Comparison of ENCODE assay signal across 8 cellular contexts in the genomic region with DNA sequence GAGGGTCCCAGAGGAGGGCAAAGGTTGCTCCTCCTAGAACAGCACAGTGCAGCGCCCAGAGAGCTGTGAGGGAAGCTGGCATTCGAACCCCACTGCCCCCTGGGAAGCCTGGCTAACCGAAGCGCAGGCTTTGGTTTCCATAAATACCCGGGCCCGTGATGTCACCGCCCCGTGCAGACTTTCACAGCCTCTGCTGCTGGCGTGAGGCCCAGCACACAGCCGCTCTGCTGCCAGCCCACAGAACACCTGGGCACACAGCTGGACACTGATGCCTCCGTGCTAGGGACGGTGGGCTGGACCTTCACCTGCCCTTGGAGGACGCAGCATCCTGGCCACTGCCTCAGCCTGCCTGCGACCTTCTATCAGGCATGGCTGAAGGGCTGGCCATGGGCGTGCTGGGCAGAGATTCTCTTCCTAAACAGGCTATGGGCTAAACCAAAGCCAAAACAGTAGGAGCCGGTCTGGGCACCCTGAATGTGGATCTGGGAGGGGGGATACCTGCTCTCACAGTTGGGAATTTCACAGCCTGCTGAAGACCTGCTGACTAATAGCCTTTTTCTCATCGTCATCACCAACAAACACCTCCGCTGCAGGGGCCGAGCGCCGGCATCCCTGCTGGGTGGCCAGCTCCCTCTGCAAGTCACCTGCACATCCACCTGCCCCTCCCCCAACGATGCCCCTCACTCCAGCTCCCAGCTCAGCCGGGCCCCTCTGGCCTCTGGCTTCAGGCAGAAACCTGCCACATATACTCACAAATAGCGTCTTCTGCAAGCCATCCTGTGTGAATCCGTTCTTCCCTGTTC. TPM values are rescaled to one million over a fixed set of nuclear protein-coding genes. Genes with fewer than 3 reads are reported as not detected.
DNase-seq lines count a peak whose midpoint lies in the region; ATAC-seq and TF ChIP-seq lines count a peak whose summit lies in the region.

No MANE protein-coding gene starts in this region.

- H3K9me3 ChIP-seq in DOHH2 (ENCODE audit: control insufficient read depth, insufficient read depth, low read length) = no peaks in the 10 kb centered on the region

- peak overlapping the region; percentile 61 for H3K4me3 ChIP-seq in DOHH2 (ENCODE audit: low read length)
- H3K4me3 ChIP-seq in mesendoderm (ENCODE audit: low read length) = no peak overlapping the region

- H3K27me3 ChIP-seq in DOHH2 (ENCODE audit: control insufficient read depth, low read length) = peaks cover 42% of the 10 kb centered on the region
- no peaks in the 10 kb centered on the region for H3K27me3 ChIP-seq in mesendoderm (ENCODE audit: insufficient read depth, low read length, poor library complexity)

- no peak overlapping the region for H3K18ac ChIP-seq in mesendoderm (ENCODE audit: low read length)

- H3K4me2 ChIP-seq in DOHH2 (ENCODE audit: low read length) (peak overlapping the region; percentile 66), mesendoderm (ENCODE audit: low read length) (no peak overlapping the region)

- H2BK120ac ChIP-seq in mesendoderm (ENCODE audit: low read depth, low read length) = no peak overlapping the region

- H3K4me1 Mint-ChIP-seq in activated T-helper 2 cell treated with anti-CD3 and anti-CD28 coated beads, Interferon-gamma antibody, Interleukin-2, Interleukin-4, amounts not matched to agents 10 μg/mL and 5 μg/mL and 100 μg/mL, durations not matched to agents 14 hours and 24 hours and 36 hours (ENCODE audit: low read depth) = peaks cover 37% of the 10 kb centered on the region

- intact Hi-C loops in activated T-helper 2 cell treated with anti-CD3 and anti-CD28 coated beads, Interferon-gamma antibody, Interleukin-2, Interleukin-4, amounts not matched to agents 10 μg/mL and 5 μg/mL and 100 μg/mL, durations not matched to agents 14 hours and 24 hours and 36 hours (cut with micrococcal nuclease) = no loop called here

- peak overlapping the region; percentile 69 for H3K27ac Mint-ChIP-seq in activated T-helper 2 cell treated with anti-CD3 and anti-CD28 coated beads, Interferon-gamma antibody, Interleukin-2, Interleukin-4, amounts not matched to agents 10 μg/mL and 5 μg/mL and 100 μg/mL, durations not matched to agents 14 hours and 24 hours and 36 hours

- no peaks in the 10 kb centered on the region for H3K79me1 ChIP-seq in mesendoderm (ENCODE audit: low read length)

- H3K27ac ChIP-seq in DOHH2 (ENCODE audit: low read depth, low read length) (no peak overlapping the region), mesendoderm (ENCODE audit: low read depth, low read length) (no peak overlapping the region)

- H3K9me2 ChIP-seq in DOHH2 (replicated peaks; ENCODE audit: control insufficient read depth, low read length) = no peaks in the 10 kb centered on the region

- H2BK15ac ChIP-seq in mesendoderm (replicated peaks; ENCODE audit: low read depth) = no peak overlapping the region

- DNase-seq in activated T-helper 2 cell treated with anti-CD3 and anti-CD28 coated beads, Interferon-gamma antibody, Interleukin-2, Interleukin-4, amounts not matched to agents 10 μg/mL and 5 μg/mL and 100 μg/mL, durations not matched to agents 14 hours and 24 hours and 36 hours (ENCODE audit: low spot score) = no peak
- DNase-seq in mesendoderm (peak; percentile 82), HCEC 1CT (no peak), omental fat pad (ENCODE audit: low spot score) (no peak)
- DNase-seq in effector CD4-positive, alpha-beta T cell = no peak

- no peak overlapping the region for H3K56ac ChIP-seq in mesendoderm (ENCODE audit: low read length)

- no peaks in the 10 kb centered on the region for H3K36me3 ChIP-seq in DOHH2 (ENCODE audit: control insufficient read depth, low read length)
- H3K36me3 ChIP-seq in mesendoderm (ENCODE audit: control insufficient read depth, insufficient read depth, low read length) = no peaks in the 10 kb centered on the region

- H3K9ac ChIP-seq in mesendoderm (ENCODE audit: low read length) = no peak overlapping the region

- no peak for TF ChIP-seq CTCF in DOHH2 (IDR thresholded peaks at IDR 0.05; ENCODE audit: low read depth, low read length, poor library complexity, severe bottlenecking)
- TF ChIP-seq CTCF in omental fat pad (IDR thresholded peaks at IDR 0.05) = no peak

- no peak overlapping the region for H2AK5ac ChIP-seq in mesendoderm (ENCODE audit: low read length)

- no peaks in the 10 kb centered on the region for H3K79me2 ChIP-seq in DOHH2 (ENCODE audit: control insufficient read depth, low read length)
- H3K79me2 ChIP-seq in mesendoderm (ENCODE audit: control insufficient read depth, insufficient read depth, low read length) = no peaks in the 10 kb centered on the region

- WGBS in mesendoderm (ENCODE audit: extremely low coverage, insufficient coverage, low lambda C conversion rate) = no CpG with 5 or more reads among the region's 25 CpGs

- H2BK5ac ChIP-seq in mesendoderm (ENCODE audit: low read length) = no peak overlapping the region

- no peaks in the 10 kb centered on the region for H4K20me1 ChIP-seq in DOHH2 (ENCODE audit: control insufficient read depth, insufficient read depth, low read depth, low read length)

- H3K27me3 Mint-ChIP-seq in activated T-helper 2 cell treated with anti-CD3 and anti-CD28 coated beads, Interferon-gamma antibody, Interleukin-2, Interleukin-4, amounts not matched to agents 10 μg/mL and 5 μg/mL and 100 μg/mL, durations not matched to agents 14 hours and 24 hours and 36 hours (ENCODE audit: low read depth) = peaks cover 28% of the 10 kb centered on the region

- H3K23ac ChIP-seq in mesendoderm (ENCODE audit: low read length) = no peak overlapping the region

- H3K4ac ChIP-seq in mesendoderm (ENCODE audit: low read depth, low read length) = no peak overlapping the region

- H3K9me3 Mint-ChIP-seq in activated T-helper 2 cell treated with anti-CD3 and anti-CD28 coated beads, Interferon-gamma antibody, Interleukin-2, Interleukin-4, amounts not matched to agents 10 μg/mL and 5 μg/mL and 100 μg/mL, durations not matched to agents 14 hours and 24 hours and 36 hours = no peaks in the 10 kb centered on the region

- H3K4me1 ChIP-seq in DOHH2 (ENCODE audit: control insufficient read depth, low read length) (peaks cover 55% of the 10 kb centered on the region), mesendoderm (ENCODE audit: control insufficient read depth, low read depth, low read length) (no peaks in the 10 kb centered on the region)

- H3K36me3 Mint-ChIP-seq in activated T-helper 2 cell treated with anti-CD3 and anti-CD28 coated beads, Interferon-gamma antibody, Interleukin-2, Interleukin-4, amounts not matched to agents 10 μg/mL and 5 μg/mL and 100 μg/mL, durations not matched to agents 14 hours and 24 hours and 36 hours (ENCODE audit: low read depth) = no peaks in the 10 kb centered on the region

- ATAC-seq in GM19438 (IDR thresholded peaks at IDR 0.05; ENCODE audit: low read depth, unreplicated experiment) = peak; percentile 49
- peak; percentile 53 for ATAC-seq in HG03571 (IDR thresholded peaks at IDR 0.05; ENCODE audit: unreplicated experiment)
- ATAC-seq in omental fat pad (ENCODE audit: low FRiP score) = no peak

- H3F3A ChIP-seq in DOHH2 (ENCODE audit: control insufficient read depth, insufficient read depth) = no peaks in the 10 kb centered on the region

- no peak overlapping the region for H4K8ac ChIP-seq in mesendoderm (ENCODE audit: low read depth, low read length)

- H3K4me3 Mint-ChIP-seq in activated T-helper 2 cell treated with anti-CD3 and anti-CD28 coated beads, Interferon-gamma antibody, Interleukin-2, Interleukin-4, amounts not matched to agents 10 μg/mL and 5 μg/mL and 100 μg/mL, durations not matched to agents 14 hours and 24 hours and 36 hours (ENCODE audit: low read depth) = peak overlapping the region; percentile 85

- no peak overlapping the region for H4K5ac ChIP-seq in mesendoderm (ENCODE audit: low read length)

RNA-seq across cellular contexts. Expression of a gene that starts 0.8 kb away (rescaled TPM):
- 28.1 and 31.2 TPM in 2 replicates for total RNA-seq in activated T-helper 2 cell treated with anti-CD3 and anti-CD28 coated beads, Interferon-gamma antibody, Interleukin-2, Interleukin-4, amounts not matched to agents 10 μg/mL and 5 μg/mL and 100 μg/mL, durations not matched to agents 14 hours and 24 hours and 36 hours
- polyA plus RNA-seq in mesendoderm (2013, experiment 1 of 2) = 17.2 TPM
- polyA plus RNA-seq in mesendoderm (2013, experiment 2 of 2) = 17.2 TPM
- total RNA-seq in omental fat pad = 10 to 100 TPM; 33.6 to 72.0 (median 55.9) TPM
